In genomic region chr16:2919511-2920255, GRCh38 we compare ENCODE assay signal across 8 cellular contexts. TPM values are rescaled to one million over a fixed set of nuclear protein-coding genes. Genes with fewer than 3 reads are reported as not detected.
A peak's percentile ranks its signal among the peaks of the same experiment; 100 is the strongest.
DNase-seq lines count a peak whose midpoint lies in the region; ATAC-seq, FAIRE-seq and TF ChIP-seq lines count a peak whose summit lies in the region.

No MANE protein-coding gene starts in this region.

- peak overlapping the region in 1 of 7 donors; percentile 11 for H3K4me3 Mint-ChIP-seq in CD8-positive, alpha-beta memory T cell

- POLR2A ChIA-PET in CD8-positive, alpha-beta memory T cell (lab: Charles Lee), result interaction anchor here (0.7 to 1.7 kb wide), 2 partner anchors 8 to 37 kb away, joined by 3 to 5 read pairs; partner anchors contain the start of genes FLYWCH1 and FLYWCH2

- H3K4me1 ChIP-seq in CD8-positive, alpha-beta memory T cell (ENCODE audit: insufficient read depth, low read length), result no peaks in the 10 kb centered on the region
- peaks cover 27% of the 10 kb centered on the region for H3K4me1 ChIP-seq in foreskin keratinocyte
- H3K4me1 ChIP-seq in pancreas, result no peaks in the 10 kb centered on the region

- H3K27me3 Mint-ChIP-seq in CD8-positive, alpha-beta memory T cell, result peaks cover 0 to 1% of the 10 kb centered on the region in 2 donors

- TF ChIP-seq CTCF in foreskin keratinocyte (conservative IDR thresholded peaks at IDR 0.05) (peak; percentile 93), pancreas (IDR thresholded peaks at IDR 0.05) (peak; percentile 65 to 95 (median 82))

- no peaks in the 10 kb centered on the region for H3K9me3 Mint-ChIP-seq in CD8-positive, alpha-beta memory T cell

- peaks cover 3 to 6% (median 4%) of the 10 kb centered on the region in 3 donors for H3K4me1 Mint-ChIP-seq in CD8-positive, alpha-beta memory T cell

- H3K36me3 Mint-ChIP-seq in CD8-positive, alpha-beta memory T cell, result peaks cover 4 to 50% (median 9%) of the 10 kb centered on the region in 3 donors

- intact Hi-C loops in pancreas (cut with DNase I), result loop anchor here in 1 of 3 donors (5.0 kb wide), 2 partner anchors 47 to 63 kb away; partner anchors contain the start of gene PKMYT1

- ATAC-seq in foreskin keratinocyte, result no peak
- ATAC-seq in pancreas, result peak; percentile 62 to 93 (median 88)
- no peak for ATAC-seq in GM21786 (IDR thresholded peaks at IDR 0.05; ENCODE audit: unreplicated experiment)
- no peak for ATAC-seq in HG03354 (IDR thresholded peaks at IDR 0.05; ENCODE audit: poor library complexity, severe bottlenecking, unreplicated experiment)

- no peaks in the 10 kb centered on the region for H3K27me3 ChIP-seq in CD8-positive, alpha-beta memory T cell (ENCODE audit: insufficient read depth, low read length, poor library complexity, severe bottlenecking)
- H3K27me3 ChIP-seq in foreskin keratinocyte (no peaks in the 10 kb centered on the region), pancreas (no peaks in the 10 kb centered on the region)

- no peaks in the 10 kb centered on the region for H3K36me3 ChIP-seq in CD8-positive, alpha-beta memory T cell (ENCODE audit: insufficient read depth, low read length)
- no peaks in the 10 kb centered on the region for H3K36me3 ChIP-seq in pancreas

- H3K27ac ChIP-seq in CD8-positive, alpha-beta memory T cell (ENCODE audit: low read depth, low read length), result no peak overlapping the region
- H3K27ac ChIP-seq in foreskin keratinocyte, result no peak overlapping the region
- no peak overlapping the region for H3K27ac ChIP-seq in pancreas

- H3K27ac Mint-ChIP-seq in CD8-positive, alpha-beta memory T cell, result peak overlapping the region in 5 of 8 donors; percentile 16 to 90 (median 87)

- H3K9me3 ChIP-seq in CD8-positive, alpha-beta memory T cell (ENCODE audit: low read length), result no peaks in the 10 kb centered on the region
- H3K9me3 ChIP-seq in pancreas, result no peaks in the 10 kb centered on the region

- peak; percentile 51 for FAIRE-seq in pancreas (lab: Jason Lieb, UNC)

- no peak overlapping the region for H3K4me3 ChIP-seq in CD8-positive, alpha-beta memory T cell (ENCODE audit: low read length)
- no peak overlapping the region for H3K4me3 ChIP-seq in pancreas

- WGBS in pancreas, 2 donors, result 9 to 10% methylated on average over 13 of the region's 13 CpGs

- CTCF ChIA-PET in CD8-positive, alpha-beta memory T cell (lab: Charles Lee), result interaction anchor here (0.9 to 3.6 kb wide), 13 partner anchors 8 to 51 kb away, joined by 3 to 13 read pairs (median 5); partner anchors contain the start of genes FLYWCH1 and FLYWCH2

- DNase-seq in CD8-positive, alpha-beta memory T cell, result peak in 4 of 5 donors; percentile 56 to 75 (median 62)
- peak; percentile 83 for DNase-seq in HT-29 (ENCODE audit: low spot score)
- peak; percentile 46 for DNase-seq in SHP77 treated with DMSO at 0.1 percent for 48 hours (lab: John Stamatoyannopoulos, UW)
- peak; percentile 47 for DNase-seq in activated gamma-delta T cell treated with anti-CD3 and anti-CD28 coated beads, Interleukin-2, amount 50 U/mL, for 16 hours (ENCODE audit: low read depth)
- DNase-seq in foreskin keratinocyte, result peak; percentile 19 to 48
- DNase-seq in pancreas, result peak in 1 of 6 donors; percentile 71

RNA-seq across cellular contexts. Expression of gene FLYWCH1, which starts 8.0 kb away (rescaled TPM):
- total RNA-seq in CD8-positive, alpha-beta memory T cell, result 10 to 100 TPM; 37.2 to 39.8 TPM
- 20.9 TPM for polyA plus RNA-seq in CD8-positive, alpha-beta memory T cell
- 25.8 and 30.1 TPM in 2 replicates for total RNA-seq in HT-29 (2014; rRNA removed; shearing (Covaris generic))
- total RNA-seq in foreskin keratinocyte (28.5 and 29.7 TPM in 2 replicates), pancreas (10 to 100 TPM; 11.5 to 18.6 (median 14.9) TPM)
- polyA plus RNA-seq in foreskin keratinocyte (35.4 and 43.9 TPM in 2 replicates), pancreas (10 to 100 TPM; 31.5 to 40.4 TPM)

RNA-seq across cellular contexts. Expression of gene FLYWCH2, which starts 36.7 kb away (rescaled TPM):
- 10 to 100 TPM; 24.7 to 27.2 TPM for total RNA-seq in CD8-positive, alpha-beta memory T cell
- 24.0 TPM for polyA plus RNA-seq in CD8-positive, alpha-beta memory T cell
- 47.4 and 52.2 TPM in 2 replicates for total RNA-seq in HT-29 (2014; rRNA removed; shearing (Covaris generic))
- total RNA-seq in foreskin keratinocyte (36.1 and 38.4 TPM in 2 replicates), pancreas (10 to 100 TPM in 1 of 6 donors, 1 to 10 TPM in 5; 5.8 to 10.1 (median 7.7) TPM)
- polyA plus RNA-seq in foreskin keratinocyte (44.5 and 48.4 TPM in 2 replicates), pancreas (10 to 100 TPM; 18.2 to 26.1 TPM)

RNA-seq across cellular contexts. Expression of gene KREMEN2, which starts 44.4 kb away (rescaled TPM):
- not detected for total RNA-seq in CD8-positive, alpha-beta memory T cell
- not detected for polyA plus RNA-seq in CD8-positive, alpha-beta memory T cell
- 0.08 and 0.31 TPM in 2 replicates for total RNA-seq in HT-29 (2014; rRNA removed; shearing (Covaris generic))
- total RNA-seq in foreskin keratinocyte (8.5 and 12.0 TPM in 2 replicates), pancreas (under 1 TPM in 3 of 6 donors, not detected in 3; 0.09 to 0.32 (median 0.16) TPM)
- polyA plus RNA-seq in foreskin keratinocyte (10.7 and 14.5 TPM in 2 replicates), pancreas (under 1 TPM; 0.07 to 0.27 TPM)

RNA-seq across cellular contexts. Expression of gene PAQR4, which starts 49.5 kb away (rescaled TPM):
- total RNA-seq in CD8-positive, alpha-beta memory T cell, result 10 to 100 TPM; 38.7 to 39.0 TPM
- 1.5 TPM for polyA plus RNA-seq in CD8-positive, alpha-beta memory T cell
- 97.9 and 106 TPM in 2 replicates for total RNA-seq in HT-29 (2014; rRNA removed; shearing (Covaris generic))
- total RNA-seq in foreskin keratinocyte, result 29.6 and 32.8 TPM in 2 replicates
- polyA plus RNA-seq in foreskin keratinocyte, result 35.4 and 35.6 TPM in 2 replicates
- 1 to 10 TPM; 5.3 to 9.1 (median 6.3) TPM for total RNA-seq in pancreas
- polyA plus RNA-seq in pancreas, result 10 to 100 TPM in 1 of 2 donors, 1 to 10 TPM in 1; 6.6 to 12.5 TPM

Comparison
In these comparisons a context has a peak if more than half of its experiments do, and no peak if none do; other contexts are left out.
1. ATAC-seq: peak in pancreas (4 of 4); none in foreskin keratinocyte (single experiment), GM21786 (single experiment) and HG03354 (single experiment).